In the genomic region with DNA sequence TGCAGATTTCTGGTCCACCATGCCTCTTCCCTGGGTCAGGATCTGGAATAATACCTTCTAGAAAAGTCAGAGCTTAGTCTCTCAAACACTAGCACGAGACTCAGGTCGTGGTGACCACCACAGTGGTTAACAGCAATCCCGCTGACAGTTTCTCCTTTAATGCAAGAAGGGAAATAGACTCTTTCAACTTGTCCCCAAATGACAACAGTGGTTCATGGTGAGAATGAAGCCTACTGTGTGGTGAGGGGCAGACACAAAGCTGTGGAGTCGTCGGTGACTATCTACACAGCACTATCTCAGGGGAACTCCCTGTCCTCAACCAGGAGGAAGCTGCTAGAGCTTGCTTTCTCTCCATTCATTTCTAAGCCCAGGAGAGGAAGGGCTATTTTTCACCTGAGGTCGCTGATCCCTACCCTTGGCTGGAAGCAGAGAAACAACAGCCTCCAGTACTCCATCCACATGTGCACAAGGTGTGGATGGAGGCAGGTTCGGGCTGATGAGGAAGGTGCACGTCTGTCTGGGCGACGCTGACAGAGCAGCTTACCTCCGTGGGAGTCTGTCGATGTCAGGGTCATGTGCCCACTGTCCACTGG, we compare ENCODE assay signal across 8 cellular contexts.
A peak's percentile ranks its signal among the peaks of the same experiment; 100 is the strongest.
DNase-seq lines count a peak whose midpoint lies in the region; ATAC-seq and TF ChIP-seq lines count a peak whose summit lies in the region.

No MANE protein-coding gene starts in this region.

- H3K36me3 Mint-ChIP-seq in chondrocyte (ENCODE audit: low read depth), result no peaks in the 10 kb centered on the region

- no peaks in the 10 kb centered on the region for H3K9me3 ChIP-seq in HAP-1

- ATAC-seq in GM18909 (IDR thresholded peaks at IDR 0.05; ENCODE audit: poor library complexity, unreplicated experiment) (peak; percentile 63), HG03095 (IDR thresholded peaks at IDR 0.05; ENCODE audit: unreplicated experiment) (peak; percentile 55)

- no peaks in the 10 kb centered on the region for H3K9me3 Mint-ChIP-seq in chondrocyte (ENCODE audit: low read depth)

- H3K4me3 ChIP-seq in ACC112 (ENCODE audit: low read depth, low read length) (peak overlapping the region; percentile 58; the same call in 1 of the 2 replicates), HAP-1 (no peak overlapping the region)

- in situ Hi-C loops in HAP-1 (cut with MboI; ENCODE audit: low sequenced_read_pairs), result no loop called here

- H3K27me3 ChIP-seq in ACC112 (ENCODE audit: insufficient read depth, low read length), result no peaks in the 10 kb centered on the region
- no peaks in the 10 kb centered on the region for H3K27me3 ChIP-seq in HAP-1 (ENCODE audit: low read depth)

- H3K4me1 ChIP-seq in ACC112 (ENCODE audit: control insufficient read depth, insufficient read depth, low read length, unreplicated experiment) (peaks cover 50% of the 10 kb centered on the region), HAP-1 (peaks cover 38% of the 10 kb centered on the region)

- peaks cover 87% of the 10 kb centered on the region for H3K4me1 Mint-ChIP-seq in chondrocyte (ENCODE audit: low read depth)

- H3K27me3 Mint-ChIP-seq in chondrocyte (ENCODE audit: low read depth), result no peaks in the 10 kb centered on the region

- H3K36me3 ChIP-seq in ACC112 (ENCODE audit: insufficient read depth, low read length), result 0 out of 2 replicates have a peak, but pooled peaks cover 2% of the 10 kb centered on the region
- no peaks in the 10 kb centered on the region for H3K36me3 ChIP-seq in HAP-1 (replicated peaks)

- H3K27ac Mint-ChIP-seq in chondrocyte (ENCODE audit: unreplicated experiment), result peak overlapping the region; percentile 76

- H3K27ac ChIP-seq in ACC112 (ENCODE audit: low read depth, low read length), result no peak overlapping the region; the same call in 1 of the 2 replicates

- no peak overlapping the region for H3K4me3 Mint-ChIP-seq in chondrocyte (ENCODE audit: unreplicated experiment)

- no peak for DNase-seq in chondrocyte (ENCODE audit: low spot score)
- no peak for DNase-seq in Kasumi-1 (lab: John Stamatoyannopoulos, UW)
- no peak for DNase-seq in NCI-H2107 (lab: John Stamatoyannopoulos, UW)
- no peak for DNase-seq in NCI-H82 (lab: John Stamatoyannopoulos, UW)
- no peak for DNase-seq in HAP-1 (ENCODE audit: low spot score in 2 of 2)

- no peak overlapping the region for H2AFZ ChIP-seq in ACC112 (ENCODE audit: low read length, unreplicated experiment)

- no peak for TF ChIP-seq CTCF in chondrocyte (IDR thresholded peaks at IDR 0.05)

- H3K79me2 ChIP-seq in ACC112 (ENCODE audit: control insufficient read depth, insufficient read depth, low read length, unreplicated experiment), result peaks cover 88% of the 10 kb centered on the region
